Comparison of ENCODE assay signal across 8 cellular contexts in the genomic region with DNA sequence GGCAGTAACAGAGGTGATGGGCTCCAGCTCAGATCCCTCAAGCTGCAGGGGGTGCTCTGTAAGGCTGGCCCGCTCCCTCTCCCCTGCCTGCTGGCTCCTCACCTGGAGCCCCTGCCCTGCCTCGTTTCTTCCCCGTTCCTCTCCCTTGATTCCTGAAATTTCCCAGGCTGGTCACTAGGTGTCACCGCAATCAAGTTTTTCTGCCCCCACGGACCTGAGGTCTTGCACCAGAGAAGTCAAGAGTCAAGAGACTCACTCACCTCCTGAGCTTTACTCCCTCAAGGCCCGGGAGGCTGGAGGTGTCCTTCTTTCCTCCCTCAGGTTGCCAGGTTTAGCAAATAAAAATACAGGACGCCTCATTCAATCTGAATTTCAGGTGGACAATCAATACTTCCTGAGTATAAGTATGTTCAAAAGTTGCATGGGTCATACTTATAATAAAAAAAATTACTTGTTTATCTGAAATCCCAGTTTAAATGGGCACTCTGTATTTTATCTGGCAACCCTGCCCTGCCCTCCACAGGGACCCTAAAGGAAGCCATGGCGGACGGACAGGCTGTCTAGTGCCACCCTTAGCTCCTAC.
DNase-seq lines count a peak whose midpoint lies in the region; ATAC-seq, FAIRE-seq and TF ChIP-seq lines count a peak whose summit lies in the region.

No MANE protein-coding gene starts in this region.

- DNase-seq in D721Med (ENCODE audit: insufficient read length, low spot score) (peak; percentile 48), HL-60 (ENCODE audit: low read depth in 1 of 2, low spot score in 1 of 2) (peak; percentile 51 to 71), OCI-LY7 (ENCODE audit: low spot score) (peak; percentile 55), Right ventricle myocardium superior (no peak), sciatic nerve (ENCODE audit: low spot score) (no peak)
- peak; percentile 24 for DNase-seq in activated gamma-delta T cell treated with anti-CD3 and anti-CD28 coated beads, Interleukin-2, amount 50 U/mL, for 16 hours (ENCODE audit: low read depth)

- POLR2A ChIA-PET in OCI-LY7 (lab: Charles Lee): interaction anchor here (0.6 kb wide), 1 partner anchor 354 kb away, joined by 3 read pairs; no protein-coding TSS in a partner anchor

- no peak overlapping the region for H2AFZ ChIP-seq in OCI-LY7 (ENCODE audit: low read length)

- H4K20me1 ChIP-seq in OCI-LY7 (ENCODE audit: insufficient read depth, low read length): no peaks in the 10 kb centered on the region

- H3K27ac ChIP-seq in HL-60 (replicated peaks) (no peak overlapping the region), OCI-LY7 (ENCODE audit: low read depth, low read length, poor library complexity, severe bottlenecking) (no peak overlapping the region)

- no peak for FAIRE-seq in D721Med (lab: Jason Lieb, UNC)

- no peak overlapping the region for H3K4me2 ChIP-seq in OCI-LY7 (ENCODE audit: low read length)

- ATAC-seq in Right ventricle myocardium superior (ENCODE audit: poor library complexity): peak; percentile 85
- peak; percentile 65 for ATAC-seq in sciatic nerve
- no peak for ATAC-seq in GM21576 (IDR thresholded peaks at IDR 0.05; ENCODE audit: unreplicated experiment)
- no peak for ATAC-seq in HG03571 (IDR thresholded peaks at IDR 0.05; ENCODE audit: unreplicated experiment)

- no peaks in the 10 kb centered on the region for H3K36me3 ChIP-seq in OCI-LY7 (ENCODE audit: insufficient read depth, low read length)

- no TSS peak for BruUV-seq in OCI-LY7 (replicated peaks; lab: Mats Ljungman, UMichigan)

- H3K4me1 ChIP-seq in OCI-LY7 (ENCODE audit: insufficient read depth, low read length, poor library complexity, severe bottlenecking): no peaks in the 10 kb centered on the region

- H3K27me3 ChIP-seq in HL-60 (ENCODE audit: insufficient read depth, poor library complexity, severe bottlenecking): no peaks in the 10 kb centered on the region

- peak; percentile 84 for TF ChIP-seq CTCF in D721Med (IDR thresholded peaks at IDR 0.05; ENCODE audit: insufficient read depth, missing control alignments)
- TF ChIP-seq CTCF in HL-60 (IDR thresholded peaks at IDR 0.05; ENCODE audit: insufficient read depth, low read length): peak; percentile 39
- peak; percentile 81 for TF ChIP-seq CTCF in OCI-LY7 (conservative IDR thresholded peaks at IDR 0.05; ENCODE audit: low read length)

- intact Hi-C loops in OCI-LY7 (cut with micrococcal nuclease; ENCODE audit: unreplicated experiment) (loop anchor here (1.0 kb wide), 2 partner anchors 72 to 111 kb away; no protein-coding TSS in a partner anchor), Right ventricle myocardium superior (cut with DNase I) (loop anchor here (2.0 to 5.0 kb wide), 2 partner anchors 73 to 113 kb away; no protein-coding TSS in a partner anchor), sciatic nerve (cut with DNase I) (no loop called here)

- no peaks in the 10 kb centered on the region for H3K9me3 ChIP-seq in OCI-LY7 (ENCODE audit: low read length)

- H3K4me3 ChIP-seq in HL-60 (replicated peaks; ENCODE audit: insufficient read depth, low read length): no peak overlapping the region
- no peak overlapping the region for H3K4me3 ChIP-seq in OCI-LY7 (ENCODE audit: low read depth, low read length, poor library complexity, severe bottlenecking)

- no peaks in the 10 kb centered on the region for H3K9me2 ChIP-seq in OCI-LY7 (ENCODE audit: insufficient read depth, low read length)

- CTCF ChIA-PET in OCI-LY7 (lab: Charles Lee; ENCODE audit: unreplicated experiment): interaction anchor here (0.6 to 2.4 kb wide), 2 partner anchors 73 to 89 kb away, joined by 3 to 11 read pairs; no protein-coding TSS in a partner anchor

- no peaks in the 10 kb centered on the region for H3K79me2 ChIP-seq in OCI-LY7 (ENCODE audit: insufficient read depth, low read depth, low read length)

Comparison
In these comparisons a context has a peak if more than half of its experiments do, and no peak if none do; other contexts are left out.
1. DNase-seq: peak in D721Med (single experiment), HL-60 (2 of 2), OCI-LY7 (single experiment) and activated gamma-delta T cell treated with anti-CD3 and anti-CD28 coated beads, Interleukin-2, amount 50 U/mL, for 16 hours (single experiment); none in Right ventricle myocardium superior (single experiment) and sciatic nerve (single experiment).
2. ATAC-seq: peak in Right ventricle myocardium superior (single experiment) and sciatic nerve (single experiment); none in GM21576 (single experiment) and HG03571 (single experiment).
3. Peak in every context shown above with its lines, with median percentiles within 50 percentile points of each other: CTCF ChIP-seq.